ENCODE assay signal across 1 cellular context in the genomic region with DNA sequence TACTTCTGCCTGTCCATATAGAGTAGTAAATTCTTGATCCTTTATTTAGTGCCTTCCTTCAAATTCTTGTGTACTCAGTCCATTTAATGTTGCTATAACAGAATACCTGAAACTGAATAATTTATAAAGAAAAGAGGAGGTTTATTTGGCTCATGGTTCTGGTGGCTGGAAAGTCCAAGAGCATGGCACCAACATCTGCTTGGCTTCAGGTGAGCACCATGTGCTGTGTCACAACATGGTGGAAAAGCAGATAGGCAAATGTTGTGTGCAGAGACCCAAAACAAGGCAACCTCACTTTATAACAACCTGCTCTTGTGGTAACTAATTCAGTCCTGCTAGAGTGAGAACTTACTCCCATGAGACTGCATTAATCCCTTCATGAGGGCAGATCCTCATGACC.
TF ChIP-seq lines count a peak whose summit lies in the region.

No MANE protein-coding gene starts in this region.

TF ChIP-seq in K562, 482 proteins besides CTCF, POLR2A, EP300 and RAD21 (continued from another document):
- TF ChIP-seq, protein P1, sequence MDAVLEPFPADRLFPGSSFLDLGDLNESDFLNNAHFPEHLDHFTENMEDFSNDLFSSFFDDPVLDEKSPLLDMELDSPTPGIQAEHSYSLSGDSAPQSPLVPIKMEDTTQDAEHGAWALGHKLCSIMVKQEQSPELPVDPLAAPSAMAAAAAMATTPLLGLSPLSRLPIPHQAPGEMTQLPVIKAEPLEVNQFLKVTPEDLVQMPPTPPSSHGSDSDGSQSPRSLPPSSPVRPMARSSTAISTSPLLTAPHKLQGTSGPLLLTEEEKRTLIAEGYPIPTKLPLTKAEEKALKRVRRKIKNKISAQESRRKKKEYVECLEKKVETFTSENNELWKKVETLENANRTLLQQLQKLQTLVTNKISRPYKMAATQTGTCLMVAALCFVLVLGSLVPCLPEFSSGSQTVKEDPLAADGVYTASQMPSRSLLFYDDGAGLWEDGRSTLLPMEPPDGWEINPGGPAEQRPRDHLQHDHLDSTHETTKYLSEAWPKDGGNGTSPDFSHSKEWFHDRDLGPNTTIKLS (IDR thresholded peaks at IDR 0.05; ENCODE audit: borderline replicate concordance, low read depth) = no peak
